Comparison of ENCODE assay signal across 8 cellular contexts in the genomic region with DNA sequence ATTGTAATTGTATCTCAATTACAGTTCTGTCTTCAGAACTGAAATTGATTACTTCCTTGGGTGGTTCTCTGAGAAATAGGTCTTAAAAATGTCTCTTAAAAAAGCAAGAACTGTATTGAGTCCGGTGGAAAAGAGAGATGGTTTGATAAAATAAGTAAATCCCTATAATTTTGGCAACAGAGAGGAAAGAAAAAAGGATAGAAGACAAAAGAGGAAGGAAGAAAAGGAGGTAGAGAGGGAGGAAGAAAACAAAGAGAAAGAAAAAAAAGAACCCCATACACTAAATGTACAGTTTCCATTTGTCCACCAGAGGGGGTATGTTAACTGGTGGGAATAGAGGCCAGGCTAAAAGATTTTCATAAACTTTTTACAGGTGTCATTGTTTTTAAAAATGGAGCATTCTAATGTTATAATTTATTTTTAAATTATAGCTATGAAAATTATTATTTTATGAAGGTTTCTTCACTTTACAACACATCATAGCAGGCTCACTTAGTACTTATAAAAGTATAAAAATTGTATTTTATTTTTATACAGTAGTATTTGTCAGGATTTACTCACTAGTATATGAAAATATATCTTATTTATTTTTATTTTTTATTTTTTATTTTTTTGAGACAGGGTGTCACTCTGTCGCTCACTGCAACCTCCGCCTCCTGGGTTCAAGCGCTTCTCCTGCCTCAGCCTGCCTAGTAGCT. TPM values are rescaled to one million over a fixed set of nuclear protein-coding genes. Genes with fewer than 3 reads are reported as not detected.
DNase-seq lines count a peak whose midpoint lies in the region; ATAC-seq and TF ChIP-seq lines count a peak whose summit lies in the region.

No MANE protein-coding gene starts in this region.

- DNase-seq in AG04449 (ENCODE audit: low read depth, low spot score), result no peak
- DNase-seq in NCI-H2171 treated with DMSO at 0.1 percent for 48 hours (lab: John Stamatoyannopoulos, UW), result peak; percentile 83
- no peak for DNase-seq in activated T-helper 1 cell treated with anti-CD3 and anti-CD28 coated beads, Interleukin-12 subunit alpha, Interleukin-12 subunit beta, Interleukin-2, Interleukin-4 antibody, amounts not matched to agents 30 ng/mL and 10 ng/mL and 1 ng/mL, durations not matched to agents 14 hours and 24 hours and 36 hours (ENCODE audit: low spot score)
- DNase-seq in inferior parietal cortex (ENCODE audit: extremely low spot score), result peak; percentile 80
- no peak for DNase-seq in tibial nerve (ENCODE audit: low spot score in 2 of 2)
- no peak for DNase-seq in GM19238 (ENCODE audit: insufficient read length, low spot score)

- peak overlapping the region; percentile 87 for H3K27ac Mint-ChIP-seq in activated T-helper 1 cell treated with anti-CD3 and anti-CD28 coated beads, Interleukin-12 subunit alpha, Interleukin-12 subunit beta, Interleukin-2, Interleukin-4 antibody, amounts not matched to agents 30 ng/mL and 10 ng/mL and 1 ng/mL, durations not matched to agents 14 hours and 24 hours and 36 hours

- peaks cover 37% of the 10 kb centered on the region for H3K4me1 Mint-ChIP-seq in activated T-helper 1 cell treated with anti-CD3 and anti-CD28 coated beads, Interleukin-12 subunit alpha, Interleukin-12 subunit beta, Interleukin-2, Interleukin-4 antibody, amounts not matched to agents 30 ng/mL and 10 ng/mL and 1 ng/mL, durations not matched to agents 14 hours and 24 hours and 36 hours (ENCODE audit: low read depth)

- CTCF ChIA-PET in AG04449 (lab: Yijun Ruan, JAX), result interaction anchor here (0.6 to 5.6 kb wide), 32 partner anchors 9 to 385 kb away, joined by 3 to 68 read pairs (median 4); partner anchors contain the start of genes LGR6 and SYT2

- no peak for TF ChIP-seq POLR2A in tibial nerve (IDR thresholded peaks at IDR 0.05)

- H3K27me3 ChIP-seq in tibial nerve, result no peaks in the 10 kb centered on the region

- H3K27me3 Mint-ChIP-seq in activated T-helper 1 cell treated with anti-CD3 and anti-CD28 coated beads, Interleukin-12 subunit alpha, Interleukin-12 subunit beta, Interleukin-2, Interleukin-4 antibody, amounts not matched to agents 30 ng/mL and 10 ng/mL and 1 ng/mL, durations not matched to agents 14 hours and 24 hours and 36 hours (ENCODE audit: insufficient read depth), result no peaks in the 10 kb centered on the region

- peak overlapping the region; percentile 69 for H3K4me3 Mint-ChIP-seq in activated T-helper 1 cell treated with anti-CD3 and anti-CD28 coated beads, Interleukin-12 subunit alpha, Interleukin-12 subunit beta, Interleukin-2, Interleukin-4 antibody, amounts not matched to agents 30 ng/mL and 10 ng/mL and 1 ng/mL, durations not matched to agents 14 hours and 24 hours and 36 hours

- H3K27ac ChIP-seq in tibial nerve, result no peak overlapping the region

- H3K36me3 Mint-ChIP-seq in activated T-helper 1 cell treated with anti-CD3 and anti-CD28 coated beads, Interleukin-12 subunit alpha, Interleukin-12 subunit beta, Interleukin-2, Interleukin-4 antibody, amounts not matched to agents 30 ng/mL and 10 ng/mL and 1 ng/mL, durations not matched to agents 14 hours and 24 hours and 36 hours (ENCODE audit: low read depth), result peaks cover 4% of the 10 kb centered on the region

- no peak for ATAC-seq in GM18519 (IDR thresholded peaks at IDR 0.05; ENCODE audit: low FRiP score, unreplicated experiment)

- POLR2A ChIA-PET in AG04449 (lab: Yijun Ruan, JAX), result interaction anchor here (0.6 kb wide), 1 partner anchor 67 kb away, joined by 3 read pairs; no protein-coding TSS in a partner anchor

- H3K9me3 ChIP-seq in tibial nerve, result no peaks in the 10 kb centered on the region

- intact Hi-C loops in activated T-helper 1 cell treated with anti-CD3 and anti-CD28 coated beads, Interleukin-12 subunit alpha, Interleukin-12 subunit beta, Interleukin-2, Interleukin-4 antibody, amounts not matched to agents 30 ng/mL and 10 ng/mL and 1 ng/mL, durations not matched to agents 14 hours and 24 hours and 36 hours (cut with micrococcal nuclease), result loop anchor here (1.0 to 10.0 kb wide), 8 partner anchors 141 to 1451 kb away; partner anchors contain the start of genes PPFIA4, TMEM183A, ZBED6 and ZC3H11A

- no peak overlapping the region for H3K4me3 ChIP-seq in AG04449 (ENCODE audit: low read depth, low read length)
- H3K4me3 ChIP-seq in tibial nerve, result no peak overlapping the region

- TF ChIP-seq EP300 in tibial nerve (IDR thresholded peaks at IDR 0.05), result no peak

- WGBS in tibial nerve, 2 donors, result 61 to 70% methylated on average over 4 of the region's 4 CpGs

- H3K36me3 ChIP-seq in tibial nerve, result no peaks in the 10 kb centered on the region

- no peaks in the 10 kb centered on the region for H3K9me3 Mint-ChIP-seq in activated T-helper 1 cell treated with anti-CD3 and anti-CD28 coated beads, Interleukin-12 subunit alpha, Interleukin-12 subunit beta, Interleukin-2, Interleukin-4 antibody, amounts not matched to agents 30 ng/mL and 10 ng/mL and 1 ng/mL, durations not matched to agents 14 hours and 24 hours and 36 hours

- H3K4me1 ChIP-seq in tibial nerve, result peaks cover 0 to 20% (median 10%) of the 10 kb centered on the region in 4 donors

- TF ChIP-seq CTCF in AG04449 (IDR thresholded peaks at IDR 0.05; ENCODE audit: insufficient read depth, low read length, missing control alignments) (peak; percentile 45), GM12872 (IDR thresholded peaks at IDR 0.05; ENCODE audit: insufficient read depth, low read depth, low read length) (peak; percentile 60), tibial nerve (IDR thresholded peaks at IDR 0.05) (peak; percentile 44 to 87 (median 71))

RNA-seq across cellular contexts. Expression of gene UBE2T, which starts 2.1 kb away (rescaled TPM):
- 82.9 and 88.1 TPM in 2 replicates for total RNA-seq in activated T-helper 1 cell treated with anti-CD3 and anti-CD28 coated beads, Interleukin-12 subunit alpha, Interleukin-12 subunit beta, Interleukin-2, Interleukin-4 antibody, amounts not matched to agents 30 ng/mL and 10 ng/mL and 1 ng/mL, durations not matched to agents 14 hours and 24 hours and 36 hours
- total RNA-seq in tibial nerve, result 1 to 10 TPM in 3 of 4 donors, under 1 TPM in 1; 0.87 to 2.7 (median 1.7) TPM

RNA-seq across cellular contexts. Expression of gene PPP1R12B, which starts 4.7 kb away (rescaled TPM):
- 11.1 and 15.8 TPM in 2 replicates for total RNA-seq in activated T-helper 1 cell treated with anti-CD3 and anti-CD28 coated beads, Interleukin-12 subunit alpha, Interleukin-12 subunit beta, Interleukin-2, Interleukin-4 antibody, amounts not matched to agents 30 ng/mL and 10 ng/mL and 1 ng/mL, durations not matched to agents 14 hours and 24 hours and 36 hours
- total RNA-seq in tibial nerve, result 100 to 1,000 TPM in 3 of 4 donors, 10 to 100 TPM in 1; 68.1 to 153 (median 116) TPM

Comparison
In these comparisons a context has a peak if more than half of its experiments do, and no peak if none do; other contexts are left out.
1. DNase-seq: peak in NCI-H2171 treated with DMSO at 0.1 percent for 48 hours (single experiment) and inferior parietal cortex (single experiment); none in AG04449 (single experiment), activated T-helper 1 cell treated with anti-CD3 and anti-CD28 coated beads, Interleukin-12 subunit alpha, Interleukin-12 subunit beta, Interleukin-2, Interleukin-4 antibody, amounts not matched to agents 30 ng/mL and 10 ng/mL and 1 ng/mL, durations not matched to agents 14 hours and 24 hours and 36 hours (single experiment), tibial nerve (0 of 2) and GM19238 (single experiment).
2. RNA of gene UBE2T, which starts 2.1 kb away (total RNA-seq): 82.9 to 88.1 TPM in activated T-helper 1 cell treated with anti-CD3 and anti-CD28 coated beads, Interleukin-12 subunit alpha, Interleukin-12 subunit beta, Interleukin-2, Interleukin-4 antibody, amounts not matched to agents 30 ng/mL and 10 ng/mL and 1 ng/mL, durations not matched to agents 14 hours and 24 hours and 36 hours; 0.87 to 2.7 TPM in tibial nerve; every median in the first group is over 10 times any median in the second.
3. Peak in every context shown above with its lines, with median percentiles within 50 percentile points of each other: CTCF ChIP-seq.